17 cellular contexts compared by ENCODE assay signal in the genomic region with DNA sequence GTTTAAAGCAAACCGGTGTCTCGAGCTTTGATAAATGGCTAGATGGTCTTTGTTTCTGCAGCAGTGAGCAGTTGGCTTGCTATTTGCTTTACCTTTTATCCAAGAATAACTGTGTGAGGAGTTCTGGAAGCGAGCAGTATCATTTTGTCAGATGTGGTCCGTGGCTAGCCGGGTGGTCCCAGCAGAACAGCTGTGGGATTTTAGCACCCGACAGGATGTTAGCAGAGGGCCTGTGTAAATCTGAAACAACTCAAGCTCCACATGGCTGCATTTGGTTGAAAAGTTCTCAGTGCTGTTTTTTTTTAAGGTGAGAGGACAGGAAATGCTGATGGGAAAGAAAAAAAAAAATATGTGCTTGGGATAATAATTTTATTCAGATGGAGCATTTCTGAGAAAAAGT.
DNase-seq lines count a peak whose midpoint lies in the region; ATAC-seq and TF ChIP-seq lines count a peak whose summit lies in the region.
"Had no signal": no experiment of that assay in that cellular context is flagged by ENCODE, and none has a peak within 500 bp of the region (broad histone marks: within the 10 kb centered on the region; RNA-seq: fewer than 3 reads in every experiment).

No MANE protein-coding gene starts in this region.

- DNase-seq in GM06990 (ENCODE audit: extremely low read depth, insufficient read length) (peak; percentile 8), progenitor cell of endocrine pancreas (ENCODE audit: low spot score, unreplicated experiment) (no peak), 8988T (no peak), NCI-H1105 (lab: John Stamatoyannopoulos, UW) (no peak)
- DNase-seq: AML-193; Calu3; CD4-positive, alpha-beta T cell; HCEC 1CT; KBM-7; NCI-H1436 treated with DMSO at 0.1 percent for 48 hours; NCI-H510A had no signal

- H3K9me3 Mint-ChIP-seq in brain: no peaks in the 10 kb centered on the region
- H3K9me3 Mint-ChIP-seq in progenitor cell of endocrine pancreas (ENCODE audit: low read depth): no peaks in the 10 kb centered on the region
- H3K9me3 Mint-ChIP-seq: CD4-positive, alpha-beta T cell had no signal

- H3K4me3 ChIP-seq in GM06990 (replicated peaks; ENCODE audit: low read depth, low read length): no peak overlapping the region
- H3K4me3 ChIP-seq: A549 had no signal

- ATAC-seq in HG03095 (IDR thresholded peaks at IDR 0.05; ENCODE audit: unreplicated experiment) (peak; percentile 75), HG03571 (IDR thresholded peaks at IDR 0.05; ENCODE audit: unreplicated experiment) (no peak), esophagus mucosa (no peak)
- ATAC-seq: A549, Panc1 had no signal

- H3K36me3 Mint-ChIP-seq in brain: no peaks in the 10 kb centered on the region
- no peaks in the 10 kb centered on the region for H3K36me3 Mint-ChIP-seq in progenitor cell of endocrine pancreas (ENCODE audit: insufficient read depth)

- no peak overlapping the region for H3K4me3 Mint-ChIP-seq in brain
- H3K4me3 Mint-ChIP-seq in progenitor cell of endocrine pancreas (ENCODE audit: low read depth): no peak overlapping the region
- H3K4me3 Mint-ChIP-seq: CD4-positive, alpha-beta T cell had no signal

- peak overlapping the region in 3 of 5 experiments; percentile 10 to 45 (median 27) for H3K27ac Mint-ChIP-seq in brain
- peak overlapping the region; percentile 59 for H3K27ac Mint-ChIP-seq in progenitor cell of endocrine pancreas
- H3K27ac Mint-ChIP-seq: CD4-positive, alpha-beta T cell had no signal

- H3K27me3 Mint-ChIP-seq in brain (peaks cover 6% of the 10 kb centered on the region), progenitor cell of endocrine pancreas (peaks cover 3% of the 10 kb centered on the region)
- H3K27me3 Mint-ChIP-seq: CD4-positive, alpha-beta T cell had no signal

- no peaks in the 10 kb centered on the region for H3K36me3 ChIP-seq in GM06990 (ENCODE audit: control insufficient read depth, insufficient read depth, low read length)

- TF ChIP-seq CTCF in GM06990 (IDR thresholded peaks at IDR 0.05; ENCODE audit: insufficient read depth, low read length, poor library complexity, severe bottlenecking): no peak
- TF ChIP-seq CTCF in brain (conservative IDR thresholded peaks at IDR 0.05): no peak
- TF ChIP-seq CTCF in progenitor cell of endocrine pancreas (IDR thresholded peaks at IDR 0.05; ENCODE audit: unreplicated experiment): no peak

- H3K4me1 Mint-ChIP-seq in brain (peaks cover 14% of the 10 kb centered on the region), progenitor cell of endocrine pancreas (ENCODE audit: low read depth) (peaks cover 20% of the 10 kb centered on the region)

- H3K27me3 ChIP-seq in GM06990 (replicated peaks; ENCODE audit: control insufficient read depth, insufficient read depth, low read length): no peaks in the 10 kb centered on the region
